1 cellular context compared by ENCODE assay signal in genomic region chr1:232057896-232058274, GRCh38.
TF ChIP-seq lines count a peak whose summit lies in the region.

No MANE protein-coding gene starts in this region.

TF ChIP-seq in H1, 55 proteins besides CTCF, POLR2A, EP300 and RAD21:
- TF ChIP-seq USF2 (IDR thresholded peaks at IDR 0.05; ENCODE audit: low read length) (no peak), CHD7 (IDR thresholded peaks at IDR 0.05; ENCODE audit: insufficient replicate concordance, low read length) (no peak), TCF12 (IDR thresholded peaks at IDR 0.05; ENCODE audit: low read depth, low read length) (no peak), E2F6 (IDR thresholded peaks at IDR 0.05) (no peak), JUN (IDR thresholded peaks at IDR 0.05; ENCODE audit: low read depth, low read length) (no peak), ATF3 (IDR thresholded peaks at IDR 0.05; ENCODE audit: insufficient read depth, low read depth, low read length) (no peak), GABPA (IDR thresholded peaks at IDR 0.05; ENCODE audit: borderline replicate concordance, insufficient read depth, low read length) (no peak), CHD2 (IDR thresholded peaks at IDR 0.05; ENCODE audit: low read length) (no peak), RBBP5 (IDR thresholded peaks at IDR 0.05; ENCODE audit: borderline replicate concordance, low read depth, low read length) (no peak)
TF ChIP-seq in H1: peak in this region for 0.
